ENCODE assay signal across 27 cellular contexts in genomic region chr12:64127811-64128210, GRCh38.
"Had no signal": no experiment of that assay in that cellular context is flagged by ENCODE, and none has a peak within 500 bp of the region (broad histone marks: within the 10 kb centered on the region; RNA-seq: fewer than 3 reads in every experiment).

No MANE protein-coding gene starts in this region.

- H3K36me3 Mint-ChIP-seq: natural killer cell; stimulated activated effector memory CD8-positive, alpha-beta T cell treated with anti-CD3 and anti-CD28 coated beads, Interleukin-12 subunit alpha, Interleukin-12 subunit beta, amount 100 ng/mL, for 72 hours; stimulated activated naive B cell treated with anti-CD40 and anti-IgM and Interleukin-4, amounts not matched to agents 10 μg/mL and 1 μg/mL and 100 μg/mL, for 72 hours had no signal

- H3K4me3 ChIP-seq: ovary, psoas muscle, right lobe of liver, sigmoid colon, suprapubic skin, testis, tibial artery, transverse colon, upper lobe of right lung, uterus had no signal

- H3K4me3 Mint-ChIP-seq: naive thymus-derived CD4-positive, alpha-beta T cell; natural killer cell; nephron; stimulated activated effector memory CD8-positive, alpha-beta T cell treated with anti-CD3 and anti-CD28 coated beads, Interleukin-12 subunit alpha, Interleukin-12 subunit beta, amount 100 ng/mL, for 72 hours; stimulated activated naive B cell treated with anti-CD40 and anti-IgM and Interleukin-4, amounts not matched to agents 10 μg/mL and 1 μg/mL and 100 μg/mL, for 72 hours; stimulated activated naive CD8-positive, alpha-beta T cell treated with anti-CD3 and anti-CD28 coated beads, Interleukin-15, amount 100 ng/mL, for 72 hours; type B pancreatic cell had no signal

- H3K27me3 ChIP-seq: ovary, right lobe of liver, sigmoid colon, suprapubic skin, testis, tibial artery, transverse colon, upper lobe of right lung, uterus had no signal

- H3K27ac Mint-ChIP-seq: natural killer cell; nephron; progenitor cell of endocrine pancreas; stimulated activated effector memory CD8-positive, alpha-beta T cell treated with anti-CD3 and anti-CD28 coated beads, Interleukin-12 subunit alpha, Interleukin-12 subunit beta, amount 100 ng/mL, for 72 hours; stimulated activated naive B cell treated with anti-CD40 and anti-IgM and Interleukin-4, amounts not matched to agents 10 μg/mL and 1 μg/mL and 100 μg/mL, for 72 hours; stimulated activated naive CD8-positive, alpha-beta T cell treated with anti-CD3 and anti-CD28 coated beads, Interleukin-15, amount 100 ng/mL, for 72 hours; type B pancreatic cell had no signal

- H3K9ac ChIP-seq: parathyroid adenoma had no signal

- H3K27ac ChIP-seq: ovary, parathyroid adenoma, psoas muscle, right lobe of liver, sigmoid colon, suprapubic skin, testis, tibial artery, transverse colon, upper lobe of right lung, uterus had no signal

- H3K27me3 Mint-ChIP-seq: progenitor cell of endocrine pancreas, type B pancreatic cell had no signal

- H3K9me3 ChIP-seq: ovary, psoas muscle, right lobe of liver, sigmoid colon, suprapubic skin, testis, transverse colon, upper lobe of right lung, uterus had no signal

- H3K79me2 ChIP-seq: parathyroid adenoma had no signal

- H3K9me3 Mint-ChIP-seq: natural killer cell; stimulated activated naive B cell treated with anti-CD40 and anti-IgM and Interleukin-4, amounts not matched to agents 10 μg/mL and 1 μg/mL and 100 μg/mL, for 72 hours; type B pancreatic cell had no signal

- H2AFZ ChIP-seq: parathyroid adenoma had no signal

- H3K4me1 Mint-ChIP-seq: naive thymus-derived CD4-positive, alpha-beta T cell; natural killer cell; nephron; stimulated activated effector memory CD8-positive, alpha-beta T cell treated with anti-CD3 and anti-CD28 coated beads, Interleukin-12 subunit alpha, Interleukin-12 subunit beta, amount 100 ng/mL, for 72 hours; stimulated activated naive B cell treated with anti-CD40 and anti-IgM and Interleukin-4, amounts not matched to agents 10 μg/mL and 1 μg/mL and 100 μg/mL, for 72 hours; stimulated activated naive CD8-positive, alpha-beta T cell treated with anti-CD3 and anti-CD28 coated beads, Interleukin-15, amount 100 ng/mL, for 72 hours had no signal

- DNase-seq: naive thymus-derived CD4-positive, alpha-beta T cell; natural killer cell; occipital lobe; ovary; psoas muscle; right lobe of liver; sigmoid colon; small intestine; stimulated activated CD4-positive, alpha-beta T cell treated with anti-CD3 and anti-CD28 coated beads, Interleukin-15, amount 100 ng/mL, for 24 hours; stimulated activated CD4-positive, alpha-beta T cell treated with anti-CD3 and anti-CD28 coated beads, Interleukin-2, amount 100 ng/mL, for 24 hours; stimulated activated CD4-positive, alpha-beta T cell treated with anti-CD3 and anti-CD28 coated beads, Interleukin-2, amount 100 ng/mL, for 48 hours; stimulated activated CD4-positive, alpha-beta T cell treated with anti-CD3 and anti-CD28 coated beads, Interleukin-4, amount 100 ng/mL, for 24 hours; stimulated activated naive B cell treated with anti-CD40 and anti-IgM and Interleukin-4, amounts not matched to agents 10 μg/mL and 1 μg/mL and 100 μg/mL, for 72 hours; stimulated activated naive CD8-positive, alpha-beta T cell treated with anti-CD3 and anti-CD28 coated beads, Interleukin-15, amount 100 ng/mL, for 72 hours; stimulated activated naive CD8-positive, alpha-beta T cell treated with anti-CD3 and anti-CD28 coated beads, Interleukin-15, Interleukin-2, amounts not matched to agents 100 U/mL and 50 U/mL, for 24 hours; substantia nigra; testis; tibial artery; transverse colon; upper lobe of right lung; uterus had no signal

- H3K4me1 ChIP-seq: psoas muscle, right lobe of liver, sigmoid colon, suprapubic skin, testis, tibial artery, transverse colon, upper lobe of right lung, uterus had no signal

- H3K36me3 ChIP-seq: ovary, right lobe of liver, uterus had no signal
